17 cellular contexts compared by ENCODE assay signal in the genomic region with DNA sequence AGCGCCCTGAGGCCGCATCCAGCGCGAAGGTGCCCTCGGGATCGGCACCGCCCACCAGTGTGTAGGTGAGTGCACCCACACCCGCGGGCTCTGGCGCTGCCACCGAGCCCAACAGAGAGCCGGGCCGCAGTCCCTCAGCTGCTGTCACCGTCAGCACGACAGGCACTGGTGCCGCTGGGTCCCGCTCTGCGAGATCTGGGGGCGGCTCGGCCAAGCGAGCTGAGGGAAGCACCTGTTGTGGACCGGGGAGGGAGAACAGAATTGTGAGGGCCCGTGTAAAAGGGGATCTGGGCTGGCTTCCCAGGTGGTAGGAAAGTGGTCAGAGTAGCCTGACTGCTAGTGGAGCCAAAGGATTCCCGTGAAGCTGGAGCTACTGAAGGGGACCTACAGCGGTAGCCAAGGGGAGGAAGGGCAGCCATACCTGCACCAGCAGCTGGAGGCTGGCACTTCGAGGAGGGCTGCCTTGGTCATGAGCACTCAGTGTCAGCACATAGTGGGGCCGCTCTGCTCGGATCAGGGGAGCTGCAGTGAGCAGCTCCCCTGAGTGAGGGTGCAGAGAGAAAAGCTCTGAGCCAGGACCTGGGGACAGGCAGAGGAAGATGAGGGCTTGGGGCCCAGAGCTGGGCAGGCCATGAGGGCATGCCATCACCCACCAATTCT. TPM values are rescaled to one million over a fixed set of nuclear protein-coding genes. Genes with fewer than 3 reads are reported as not detected.
DNase-seq lines count a peak whose midpoint lies in the region; ATAC-seq and TF ChIP-seq lines count a peak whose summit lies in the region.
"Had no signal": no experiment of that assay in that cellular context is flagged by ENCODE, and none has a peak within 500 bp of the region (broad histone marks: within the 10 kb centered on the region; RNA-seq: fewer than 3 reads in every experiment).

No MANE protein-coding gene starts in this region.

- intact Hi-C loops in cardiac septum (cut with DNase I): no loop called here
- intact Hi-C loops in upper lobe of right lung (cut with DNase I): no loop called here

- no peak overlapping the region for H2AK5ac ChIP-seq in mesenchymal stem cell (ENCODE audit: low read length, severe bottlenecking)

- H3K9ac ChIP-seq in endocrine pancreas (ENCODE audit: control insufficient read depth, insufficient read depth, low read length) (peak overlapping the region; percentile 30), mesenchymal stem cell (ENCODE audit: low read length) (no peak overlapping the region)

- H3K14ac ChIP-seq in mesenchymal stem cell (ENCODE audit: low read length in 2 of 2): no peak overlapping the region

- H2BK12ac ChIP-seq in mesenchymal stem cell (ENCODE audit: low read length in 2 of 2): no peak overlapping the region

- 82% methylated on average over 28 of the region's 28 CpGs for WGBS in mesenchymal stem cell

- H4K91ac ChIP-seq in mesenchymal stem cell (ENCODE audit: low read length): peak overlapping the region; percentile 15

- no peak for ATAC-seq in upper lobe of right lung
- ATAC-seq: activated CD4-positive, alpha-beta T cell treated with anti-CD3 and anti-CD28 coated beads for 36 hours; GM12878 had no signal

- no peaks in the 10 kb centered on the region for H3K27me3 ChIP-seq in right atrium auricular region
- no peaks in the 10 kb centered on the region for H3K27me3 ChIP-seq in endocrine pancreas (ENCODE audit: control insufficient read depth, insufficient read depth, low read length)
- peaks cover 0 to 8% of the 10 kb centered on the region in 2 experiments for H3K27me3 ChIP-seq in mesenchymal stem cell (ENCODE audit: control insufficient read depth in 1 of 2, insufficient read depth in 1 of 2, low read length in 2 of 2)
- H3K27me3 ChIP-seq in upper lobe of right lung: no peaks in the 10 kb centered on the region
- H3K27me3 ChIP-seq: SJCRH30 had no signal

- no peak overlapping the region for H3K4me3 ChIP-seq in right atrium auricular region
- H3K4me3 ChIP-seq in endocrine pancreas (ENCODE audit: control insufficient read depth, insufficient read depth, low read length): no peak overlapping the region
- H3K4me3 ChIP-seq in mesenchymal stem cell (ENCODE audit: insufficient read depth in 1 of 2, low read depth in 1 of 2, low read length in 2 of 2): no peak overlapping the region
- peak overlapping the region; percentile 21 for H3K4me3 ChIP-seq in upper lobe of right lung
- H3K4me3 ChIP-seq: GM12878, SJCRH30 had no signal

- H3K36me3 ChIP-seq in right atrium auricular region: peaks cover 50% of the 10 kb centered on the region
- no peaks in the 10 kb centered on the region for H3K36me3 ChIP-seq in endocrine pancreas (ENCODE audit: control insufficient read depth, insufficient read depth, low read length)
- H3K36me3 ChIP-seq in mesenchymal stem cell (ENCODE audit: control insufficient read depth in 1 of 2, insufficient read depth in 2 of 2, low read depth in 1 of 2, low read length in 2 of 2): peaks cover under 1 to 47% of the 10 kb centered on the region in 2 experiments
- peaks cover 7% of the 10 kb centered on the region for H3K36me3 ChIP-seq in upper lobe of right lung
- H3K36me3 ChIP-seq: SJCRH30 had no signal

- peak; percentile 71 for DNase-seq in cardiac septum (ENCODE audit: low spot score)
- DNase-seq in right atrium auricular region (ENCODE audit: low spot score): no peak
- DNase-seq in mesenchymal stem cell: no peak
- DNase-seq in upper lobe of right lung: no peak
- no peak for DNase-seq in NCI-H2227 (lab: John Stamatoyannopoulos, UW; ENCODE audit: unreplicated experiment)
- DNase-seq in NCI-H2107 treated with DMSO at 0.1 percent for 48 hours (lab: John Stamatoyannopoulos, UW; ENCODE audit: unreplicated experiment): no peak
- DNase-seq in kidney tubule cell (ENCODE audit: low spot score): no peak
- DNase-seq: activated CD4-positive, alpha-beta T cell treated with anti-CD3 and anti-CD28 coated beads for 36 hours; activated CD8-positive, alpha-beta memory T cell treated with anti-CD3 and anti-CD28 coated beads, Interleukin-2, amount 50 U/mL, for 4 hours; activated naive CD4-positive, alpha-beta T cell treated with anti-CD3 and anti-CD28 coated beads for 36 hours; effector CD8-positive, alpha-beta T cell; Kasumi-1; NCI-H146; SJCRH30; stimulated activated CD4-positive, alpha-beta T cell treated with anti-CD3 and anti-CD28 coated beads, Interleukin-15, amount 100 ng/mL, for 24 hours had no signal

- no peak overlapping the region for H3K4ac ChIP-seq in mesenchymal stem cell (ENCODE audit: low read depth in 1 of 2, low read length in 2 of 2)

- H3K18ac ChIP-seq in mesenchymal stem cell (ENCODE audit: low read depth in 1 of 2, low read length in 2 of 2): no peak overlapping the region

- H3K27ac ChIP-seq in right atrium auricular region (no peak overlapping the region), mesenchymal stem cell (ENCODE audit: low read length, poor library complexity, severe bottlenecking) (no peak overlapping the region), upper lobe of right lung (no peak overlapping the region)
- H3K27ac ChIP-seq: SJCRH30 had no signal

- no peak overlapping the region for H2AFZ ChIP-seq in mesenchymal stem cell (ENCODE audit: low read depth, low read length)

- no peak overlapping the region for H2BK5ac ChIP-seq in mesenchymal stem cell (ENCODE audit: low read depth, low read length, poor library complexity, severe bottlenecking)

- no peak overlapping the region for H2BK120ac ChIP-seq in mesenchymal stem cell (ENCODE audit: low read depth, low read length)

- H3K4me1 ChIP-seq in right atrium auricular region: peaks cover 0 to 25% of the 10 kb centered on the region in 2 donors
- H3K4me1 ChIP-seq in endocrine pancreas (ENCODE audit: control insufficient read depth, insufficient read depth, low read length): no peaks in the 10 kb centered on the region
- H3K4me1 ChIP-seq in mesenchymal stem cell (ENCODE audit: control insufficient read depth, insufficient read depth, low read depth, low read length): peaks cover 4% of the 10 kb centered on the region
- peaks cover 4% of the 10 kb centered on the region for H3K4me1 ChIP-seq in upper lobe of right lung

- H3K79me1 ChIP-seq in mesenchymal stem cell (replicated peaks; ENCODE audit: low read length, poor library complexity, severe bottlenecking): no peaks in the 10 kb centered on the region

- no peak overlapping the region for H3K4me2 ChIP-seq in mesenchymal stem cell (ENCODE audit: low read length, poor library complexity, severe bottlenecking)

- no peak overlapping the region for H2BK15ac ChIP-seq in mesenchymal stem cell (ENCODE audit: low read depth, poor library complexity, severe bottlenecking)

- peak overlapping the region; percentile 35 for H4K8ac ChIP-seq in mesenchymal stem cell (ENCODE audit: low read length)

- TF ChIP-seq CTCF in right atrium auricular region (IDR thresholded peaks at IDR 0.05) (no peak), upper lobe of right lung (IDR thresholded peaks at IDR 0.05) (no peak)

- no peak overlapping the region for H3K23ac ChIP-seq in mesenchymal stem cell (ENCODE audit: low read length in 2 of 2)

- H3K9me3 ChIP-seq in right atrium auricular region (no peaks in the 10 kb centered on the region), endocrine pancreas (ENCODE audit: control insufficient read depth, low read length) (no peaks in the 10 kb centered on the region), mesenchymal stem cell (ENCODE audit: control insufficient read depth, low read length) (no peaks in the 10 kb centered on the region), upper lobe of right lung (no peaks in the 10 kb centered on the region)
- H3K9me3 ChIP-seq: SJCRH30 had no signal

RNA-seq across cellular contexts. Expression of a gene that starts 11.5 kb away (rescaled TPM):
- total RNA-seq in cardiac septum: 72.0 TPM
- total RNA-seq in right atrium auricular region: 10 to 100 TPM; 48.8 to 83.1 TPM
- 425 TPM for polyA plus RNA-seq in mesenchymal stem cell (2013, experiment 1 of 2)
- 399 TPM for polyA plus RNA-seq in mesenchymal stem cell (2013, experiment 2 of 2)
- 207 TPM for total RNA-seq in upper lobe of right lung

RNA-seq across cellular contexts. Expression of a gene that starts 18.7 kb away (rescaled TPM):
- total RNA-seq in cardiac septum (126 TPM), right atrium auricular region (10 to 100 TPM; 26.6 to 54.0 TPM), upper lobe of right lung (87.8 TPM)
- polyA plus RNA-seq in mesenchymal stem cell (2013, experiment 1 of 2): 187 TPM
- polyA plus RNA-seq in mesenchymal stem cell (2013, experiment 2 of 2): 195 TPM

RNA-seq across cellular contexts. Expression of a gene that starts 24.8 kb away (rescaled TPM):
- total RNA-seq in cardiac septum: 9.2 TPM
- total RNA-seq in right atrium auricular region: 10 to 100 TPM in 1 of 2 donors, 1 to 10 TPM in 1; 9.3 to 23.0 TPM
- polyA plus RNA-seq in mesenchymal stem cell (2013, experiment 1 of 2): 13.2 TPM
- 12.1 TPM for polyA plus RNA-seq in mesenchymal stem cell (2013, experiment 2 of 2)
- 28.0 TPM for total RNA-seq in upper lobe of right lung

RNA-seq across cellular contexts. Expression of a gene that starts 27.2 kb away (rescaled TPM):
- total RNA-seq in cardiac septum (229 TPM), right atrium auricular region (100 to 1,000 TPM; 142 to 193 TPM), upper lobe of right lung (148 TPM)
- polyA plus RNA-seq in mesenchymal stem cell (2013, experiment 1 of 2): 309 TPM
- 311 TPM for polyA plus RNA-seq in mesenchymal stem cell (2013, experiment 2 of 2)

RNA-seq across cellular contexts. Expression of a gene that starts 27.3 kb away (rescaled TPM):
- total RNA-seq in cardiac septum (21.3 TPM), right atrium auricular region (10 to 100 TPM in 1 of 2 donors, 1 to 10 TPM in 1; 9.7 to 12.2 TPM), upper lobe of right lung (17.9 TPM)
- polyA plus RNA-seq in mesenchymal stem cell (2013, experiment 1 of 2): 21.1 TPM
- polyA plus RNA-seq in mesenchymal stem cell (2013, experiment 2 of 2): 22.0 TPM
